Comparison of ENCODE assay signal across 8 cellular contexts in the genomic region with DNA sequence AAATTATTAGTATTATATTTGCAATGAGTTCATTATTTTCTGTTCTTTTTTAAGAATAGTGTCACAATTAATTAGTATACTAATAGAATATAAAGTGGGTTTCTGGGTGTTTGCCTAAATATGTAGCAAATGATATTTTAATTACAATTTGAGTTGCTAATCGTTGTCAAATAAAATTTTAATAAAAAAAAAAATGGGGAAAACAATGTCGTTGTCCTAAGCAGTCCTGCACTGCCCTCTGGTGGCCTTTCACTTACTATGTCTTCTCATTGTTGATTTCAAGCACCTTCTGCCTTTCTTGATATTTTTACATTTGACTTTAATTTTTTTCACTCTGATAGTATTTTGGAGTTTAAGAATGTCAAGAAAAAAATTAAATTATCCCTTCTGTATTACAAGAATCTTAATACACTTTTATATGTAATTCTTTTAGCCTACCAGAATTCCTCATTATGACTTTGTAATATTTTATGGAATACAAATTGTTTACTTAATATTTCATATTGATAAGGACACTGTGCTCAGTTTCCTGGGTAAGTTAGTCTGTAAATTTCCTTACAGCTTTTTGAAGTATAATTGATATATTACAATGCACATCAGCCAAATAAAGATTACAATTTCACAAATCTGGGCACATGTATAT.
DNase-seq lines count a peak whose midpoint lies in the region; ATAC-seq, FAIRE-seq and TF ChIP-seq lines count a peak whose summit lies in the region.

No MANE protein-coding gene starts in this region.

- H3K27ac Mint-ChIP-seq in CD14-positive monocyte (no peak overlapping the region), nephron progenitor cell (no peak overlapping the region)

- H4K20me1 ChIP-seq in OCI-LY3 (ENCODE audit: insufficient read depth, low read length) = no peaks in the 10 kb centered on the region

- ATAC-seq in GM21786 (IDR thresholded peaks at IDR 0.05; ENCODE audit: unreplicated experiment) (peak; percentile 48), GM18520 (IDR thresholded peaks at IDR 0.05; ENCODE audit: unreplicated experiment) (no peak)

- FAIRE-seq in HTR-8/SVneo (lab: Jason Lieb, UNC) (no peak), H54 (lab: Jason Lieb, UNC) (no peak)

- H3K4me3 Mint-ChIP-seq in CD14-positive monocyte = no peak overlapping the region
- H3K4me3 Mint-ChIP-seq in nephron progenitor cell = no peak overlapping the region

- no peaks in the 10 kb centered on the region for H3K36me3 ChIP-seq in OCI-LY3 (replicated peaks; ENCODE audit: low read depth, low read length)

- DNase-seq in CD14-positive monocyte (ENCODE audit: low spot score) (no peak), coronary artery (ENCODE audit: low spot score) (no peak), nephron progenitor cell (peak; percentile 53), HTR-8/SVneo (ENCODE audit: insufficient read length, low spot score) (no peak), H54 (ENCODE audit: insufficient read length, low spot score) (no peak)

- H3K79me2 ChIP-seq in OCI-LY3 (ENCODE audit: low read length) = no peaks in the 10 kb centered on the region

- no peak overlapping the region for H3K4me2 ChIP-seq in OCI-LY3 (ENCODE audit: low read length)

- H3K4me1 Mint-ChIP-seq in CD14-positive monocyte = no peaks in the 10 kb centered on the region
- H3K4me1 Mint-ChIP-seq in nephron progenitor cell = no peaks in the 10 kb centered on the region

- peaks cover 15% of the 10 kb centered on the region for H3K9me3 ChIP-seq in OCI-LY3 (ENCODE audit: insufficient read depth, low read length)

- no peaks in the 10 kb centered on the region for H3K4me1 ChIP-seq in OCI-LY3 (ENCODE audit: low read length)

- H3K27ac ChIP-seq in OCI-LY3 (ENCODE audit: low read length) (no peak overlapping the region), coronary artery (no peak overlapping the region)

- H3K4me3 ChIP-seq in OCI-LY3 (ENCODE audit: low read length) (no peak overlapping the region), coronary artery (no peak overlapping the region)

- H3K9ac ChIP-seq in OCI-LY3 (ENCODE audit: low read length) = no peak overlapping the region

- no peak for TF ChIP-seq POLR2A in H54 (IDR thresholded peaks at IDR 0.05; ENCODE audit: low read depth, low read length)

- H3K27me3 ChIP-seq in OCI-LY3 (ENCODE audit: low read depth, low read length) = no peaks in the 10 kb centered on the region

- no peak overlapping the region for H2AFZ ChIP-seq in OCI-LY3 (ENCODE audit: low read depth, low read length)

- H3K9me3 Mint-ChIP-seq in CD14-positive monocyte = peaks cover 6 to 24% (median 18%) of the 10 kb centered on the region in 7 donors
- H3K9me3 Mint-ChIP-seq in nephron progenitor cell = peaks cover 46% of the 10 kb centered on the region

- intact Hi-C loops in CD14-positive monocyte (cut with micrococcal nuclease) = no loop called here

- TF ChIP-seq CTCF in CD14-positive monocyte (IDR thresholded peaks at IDR 0.05) = peak; percentile 89
- peak; percentile 80 for TF ChIP-seq CTCF in OCI-LY3 (IDR thresholded peaks at IDR 0.05; ENCODE audit: low read depth, low read length)
- peak; percentile 47 for TF ChIP-seq CTCF in coronary artery (IDR thresholded peaks at IDR 0.05)
- peak; percentile 82 for TF ChIP-seq CTCF in nephron progenitor cell (IDR thresholded peaks at IDR 0.05)

- H3K27me3 Mint-ChIP-seq in CD14-positive monocyte (ENCODE audit: low read depth in 3 of 3) = peaks cover 0 to 12% (median 0%) of the 10 kb centered on the region in 3 donors
- peaks cover 6% of the 10 kb centered on the region for H3K27me3 Mint-ChIP-seq in nephron progenitor cell (ENCODE audit: low read depth, poor library complexity)

- H3K36me3 Mint-ChIP-seq in CD14-positive monocyte (no peaks in the 10 kb centered on the region), nephron progenitor cell (ENCODE audit: low read depth) (peaks cover 10% of the 10 kb centered on the region)
